12 cellular contexts compared by ENCODE assay signal in genomic region chr3:194132465-194133358, GRCh38. TPM values are rescaled to one million over a fixed set of nuclear protein-coding genes. Genes with fewer than 3 reads are reported as not detected.
DNase-seq lines count a peak whose midpoint lies in the region; ATAC-seq and TF ChIP-seq lines count a peak whose summit lies in the region.
"Had no signal": no experiment of that assay in that cellular context is flagged by ENCODE, and none has a peak within 500 bp of the region (broad histone marks: within the 10 kb centered on the region; RNA-seq: fewer than 3 reads in every experiment).

No MANE protein-coding gene starts in this region.

- no peak for ATAC-seq in stimulated activated memory B cell treated with anti-CD40 and anti-IgM and Interleukin-4, amounts not matched to agents 10 μg/mL and 1 μg/mL and 100 μg/mL, for 72 hours
- ATAC-seq in HG03378 (IDR thresholded peaks at IDR 0.05; ENCODE audit: unreplicated experiment) = no peak

- H3K4me1 ChIP-seq in hepatocyte (ENCODE audit: insufficient read depth) = peaks cover 41% of the 10 kb centered on the region

- H3K79me2 ChIP-seq in hepatocyte = peaks cover 14% of the 10 kb centered on the region

- peak overlapping the region; percentile 19 for H3K27ac Mint-ChIP-seq in activated CD4-positive, alpha-beta T cell treated with anti-CD3 and anti-CD28 coated beads, Interleukin-2, amount 10 ng/mL, durations not matched to agents 24 days and 14 days
- peak overlapping the region; percentile 44 for H3K27ac Mint-ChIP-seq in stimulated activated memory B cell treated with anti-CD40 and anti-IgM and Interleukin-4, amounts not matched to agents 10 μg/mL and 1 μg/mL and 100 μg/mL, for 72 hours

- no peak overlapping the region for H2AFZ ChIP-seq in hepatocyte

- no peaks in the 10 kb centered on the region for H3K9me3 ChIP-seq in SK-N-MC (ENCODE audit: low read depth, low read length)
- no peaks in the 10 kb centered on the region for H3K9me3 ChIP-seq in hepatocyte (ENCODE audit: low read depth)
- H3K9me3 ChIP-seq: right atrium auricular region had no signal

- no peak for DNase-seq in activated CD4-positive, alpha-beta T cell treated with anti-CD3 and anti-CD28 coated beads, Interleukin-2, amount 10 ng/mL, durations not matched to agents 24 days and 14 days
- no peak for DNase-seq in activated CD4-positive, alpha-beta T cell treated with anti-CD3 and anti-CD28 coated beads for 48 hours
- no peak for DNase-seq in SK-N-MC (ENCODE audit: low read depth, low spot score)
- DNase-seq in hepatocyte (ENCODE audit: low spot score) = peak; percentile 32
- DNase-seq in NCI-H446 (lab: John Stamatoyannopoulos, UW) = no peak
- DNase-seq in AML-193 (lab: John Stamatoyannopoulos, UW) = no peak
- DNase-seq: kidney, NCI-H1694 treated with DMSO at 0.1 percent for 48 hours, SIG-M5 had no signal

- no peaks in the 10 kb centered on the region for H3K9me2 ChIP-seq in hepatocyte (replicated peaks; ENCODE audit: insufficient read depth)

- peaks cover 70% of the 10 kb centered on the region for H3K27me3 Mint-ChIP-seq in activated CD4-positive, alpha-beta T cell treated with anti-CD3 and anti-CD28 coated beads, Interleukin-2, amount 10 ng/mL, durations not matched to agents 24 days and 14 days
- peaks cover 7% of the 10 kb centered on the region for H3K27me3 Mint-ChIP-seq in stimulated activated memory B cell treated with anti-CD40 and anti-IgM and Interleukin-4, amounts not matched to agents 10 μg/mL and 1 μg/mL and 100 μg/mL, for 72 hours

- H3K36me3 ChIP-seq in SK-N-MC (ENCODE audit: insufficient read depth, low read length) (peaks cover 9% of the 10 kb centered on the region), hepatocyte (replicated peaks; ENCODE audit: insufficient read depth, low read depth) (no peaks in the 10 kb centered on the region)
- H3K36me3 ChIP-seq: right atrium auricular region had no signal

- H3K4me2 ChIP-seq in hepatocyte = peak overlapping the region; percentile 75

- H3K4me3 ChIP-seq in SK-N-MC (no peak overlapping the region), hepatocyte (no peak overlapping the region)

- 69% methylated on average over 6 of the region's 6 CpGs for WGBS in hepatocyte (ENCODE audit: low lambda C conversion rate, missing lambda C conversion rate)

- H3K27me3 ChIP-seq in hepatocyte = no peaks in the 10 kb centered on the region
- H3K27me3 ChIP-seq: right atrium auricular region had no signal

- H4K20me1 ChIP-seq in hepatocyte (ENCODE audit: insufficient read depth, poor library complexity, severe bottlenecking) = no peaks in the 10 kb centered on the region

- H3K4me3 Mint-ChIP-seq in activated CD4-positive, alpha-beta T cell treated with anti-CD3 and anti-CD28 coated beads, Interleukin-2, amount 10 ng/mL, durations not matched to agents 24 days and 14 days = no peak overlapping the region
- H3K4me3 Mint-ChIP-seq in stimulated activated memory B cell treated with anti-CD40 and anti-IgM and Interleukin-4, amounts not matched to agents 10 μg/mL and 1 μg/mL and 100 μg/mL, for 72 hours = no peak overlapping the region

- H3K9ac ChIP-seq in SK-N-MC (ENCODE audit: insufficient read length) = no peak overlapping the region

- no peak for TF ChIP-seq CTCF in hepatocyte (IDR thresholded peaks at IDR 0.05; ENCODE audit: poor library complexity)

- peaks cover 51% of the 10 kb centered on the region for H3K4me1 Mint-ChIP-seq in activated CD4-positive, alpha-beta T cell treated with anti-CD3 and anti-CD28 coated beads, Interleukin-2, amount 10 ng/mL, durations not matched to agents 24 days and 14 days
- H3K4me1 Mint-ChIP-seq in stimulated activated memory B cell treated with anti-CD40 and anti-IgM and Interleukin-4, amounts not matched to agents 10 μg/mL and 1 μg/mL and 100 μg/mL, for 72 hours = peaks cover 77% of the 10 kb centered on the region

- peaks cover 6% of the 10 kb centered on the region for H3K36me3 Mint-ChIP-seq in activated CD4-positive, alpha-beta T cell treated with anti-CD3 and anti-CD28 coated beads, Interleukin-2, amount 10 ng/mL, durations not matched to agents 24 days and 14 days (ENCODE audit: low read depth)
- no peaks in the 10 kb centered on the region for H3K36me3 Mint-ChIP-seq in stimulated activated memory B cell treated with anti-CD40 and anti-IgM and Interleukin-4, amounts not matched to agents 10 μg/mL and 1 μg/mL and 100 μg/mL, for 72 hours

- no peaks in the 10 kb centered on the region for H3K9me3 Mint-ChIP-seq in activated CD4-positive, alpha-beta T cell treated with anti-CD3 and anti-CD28 coated beads, Interleukin-2, amount 10 ng/mL, durations not matched to agents 24 days and 14 days
- H3K9me3 Mint-ChIP-seq in stimulated activated memory B cell treated with anti-CD40 and anti-IgM and Interleukin-4, amounts not matched to agents 10 μg/mL and 1 μg/mL and 100 μg/mL, for 72 hours = no peaks in the 10 kb centered on the region

- intact Hi-C loops in activated CD4-positive, alpha-beta T cell treated with anti-CD3 and anti-CD28 coated beads, Interleukin-2, amount 10 ng/mL, durations not matched to agents 24 days and 14 days (cut with micrococcal nuclease) = loop anchor here (1.0 to 10.0 kb wide), 4 partner anchors 10 to 632 kb away; partner anchors contain the start of gene OPA1

- H3K27ac ChIP-seq in SK-N-MC (peak overlapping the region; percentile 2; the same call in 1 of the 2 replicates), hepatocyte (peak overlapping the region; percentile 96)

RNA-seq across cellular contexts. Expression of gene HES1, which starts 3.2 kb away (rescaled TPM):
- total RNA-seq in activated CD4-positive, alpha-beta T cell treated with anti-CD3 and anti-CD28 coated beads, Interleukin-2, amount 10 ng/mL, durations not matched to agents 24 days and 14 days = 0.64 and 1.2 TPM in 2 replicates
- 132 and 136 TPM in 2 replicates for total RNA-seq in hepatocyte
- 131 and 142 TPM in 2 replicates for polyA plus RNA-seq in hepatocyte

Comparison
In these comparisons a context has a peak if more than half of its experiments do, and no peak if none do; other contexts are left out.
1. RNA of gene HES1, which starts 3.2 kb away (total RNA-seq): 132 to 136 TPM in hepatocyte; 0.64 to 1.2 TPM in activated CD4-positive, alpha-beta T cell treated with anti-CD3 and anti-CD28 coated beads, Interleukin-2, amount 10 ng/mL, durations not matched to agents 24 days and 14 days; every median in the first group is over 10 times any median in the second.